Comparison of ENCODE assay signal across 27 cellular contexts in the genomic region with DNA sequence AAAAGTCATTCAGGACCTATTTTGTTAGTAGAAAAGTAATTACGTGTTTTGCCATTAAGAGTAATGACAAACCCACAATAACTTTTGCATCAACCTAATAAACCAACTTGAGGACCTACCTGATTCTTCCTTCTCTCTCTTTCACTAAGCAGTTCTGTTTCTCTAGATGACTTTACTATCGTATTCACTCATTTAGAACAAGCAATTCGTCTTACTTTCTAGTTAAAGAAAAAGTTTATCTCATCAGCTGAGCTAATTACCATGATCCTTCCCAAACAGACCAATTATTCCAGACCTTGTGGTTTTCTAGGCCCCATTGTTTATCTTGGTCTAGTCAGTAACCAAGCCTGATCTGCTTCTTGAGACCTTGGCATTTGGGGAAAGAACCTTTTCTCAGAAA. TPM values are rescaled to one million over a fixed set of nuclear protein-coding genes. Genes with fewer than 3 reads are reported as not detected.
A peak's percentile ranks its signal among the peaks of the same experiment; 100 is the strongest.
DNase-seq lines count a peak whose midpoint lies in the region; ATAC-seq, FAIRE-seq and TF ChIP-seq lines count a peak whose summit lies in the region.
"Had no signal": no experiment of that assay in that cellular context is flagged by ENCODE, and none has a peak within 500 bp of the region (broad histone marks: within the 10 kb centered on the region; RNA-seq: fewer than 3 reads in every experiment).

No MANE protein-coding gene starts in this region.

- no peaks in the 10 kb centered on the region for H4K20me1 ChIP-seq in smooth muscle cell (ENCODE audit: low read depth)
- H4K20me1 ChIP-seq: BLaER1 treated with 17β-estradiol and CSF1 and Interleukin-3, amounts not matched to agents 10 nM and 100 nM had no signal

- ATAC-seq in HG02678 (IDR thresholded peaks at IDR 0.05; ENCODE audit: unreplicated experiment) = peak; percentile 42
- no peak for ATAC-seq in activated CD4-positive, CD25-positive, alpha-beta regulatory T cell treated with anti-CD3 and anti-CD28 coated beads, Interleukin-2, amount 50 U/mL, for 24 hours
- ATAC-seq: A549, HCT116 had no signal

- peak overlapping the region; percentile 43 for H3K4me2 ChIP-seq in smooth muscle cell
- H3K4me2 ChIP-seq: A549; BLaER1 treated with 17β-estradiol and CSF1 and Interleukin-3, amounts not matched to agents 10 nM and 100 nM had no signal

- no peaks in the 10 kb centered on the region for H3K9me3 ChIP-seq in smooth muscle cell (replicated peaks; ENCODE audit: low read depth)
- H3K9me3 ChIP-seq: A549; BE2C; BLaER1 treated with 17β-estradiol and CSF1 and Interleukin-3, amounts not matched to agents 10 nM and 100 nM had no signal

- no peak overlapping the region for H3K4me3 ChIP-seq in smooth muscle cell
- H3K4me3 ChIP-seq: A549; BLaER1 treated with 17β-estradiol and CSF1 and Interleukin-3, amounts not matched to agents 10 nM and 100 nM; GM23248 had no signal

- no peaks in the 10 kb centered on the region for H3K27me3 ChIP-seq in smooth muscle cell (ENCODE audit: low read depth)
- H3K27me3 ChIP-seq: BE2C; BLaER1 treated with 17β-estradiol and CSF1 and Interleukin-3, amounts not matched to agents 10 nM and 100 nM had no signal

- 56% methylated on average over 3 of the region's 3 CpGs for WGBS in smooth muscle cell (ENCODE audit: low lambda C conversion rate)

- no peaks in the 10 kb centered on the region for H3K36me3 ChIP-seq in smooth muscle cell (ENCODE audit: low read depth)
- H3K36me3 ChIP-seq: BE2C; BLaER1 treated with 17β-estradiol and CSF1 and Interleukin-3, amounts not matched to agents 10 nM and 100 nM had no signal

- H3F3A ChIP-seq in smooth muscle cell (ENCODE audit: low read depth) = no peaks in the 10 kb centered on the region

- no peak overlapping the region for H3K9ac ChIP-seq in smooth muscle cell (ENCODE audit: low read depth)
- H3K9ac ChIP-seq: BLaER1 treated with 17β-estradiol and CSF1 and Interleukin-3, amounts not matched to agents 10 nM and 100 nM; GM23248 had no signal

- no peak overlapping the region for H3K27ac ChIP-seq in smooth muscle cell (ENCODE audit: low read depth)
- H3K27ac ChIP-seq: A549; BLaER1 treated with 17β-estradiol and CSF1 and Interleukin-3, amounts not matched to agents 10 nM and 100 nM; GM23248 had no signal

- TF ChIP-seq CTCF in smooth muscle cell (IDR thresholded peaks at IDR 0.05; ENCODE audit: borderline replicate concordance, insufficient read depth, poor library complexity, severe bottlenecking) = no peak

- no peaks in the 10 kb centered on the region for H3K4me1 ChIP-seq in smooth muscle cell (ENCODE audit: low read depth)
- H3K4me1 ChIP-seq: BE2C; BLaER1 treated with 17β-estradiol and CSF1 and Interleukin-3, amounts not matched to agents 10 nM and 100 nM had no signal

- peak; percentile 26 for DNase-seq in H4 (ENCODE audit: low spot score)
- peak; percentile 47 for DNase-seq in OCI-M1 (lab: John Stamatoyannopoulos, UW)
- no peak for DNase-seq in smooth muscle cell (lab: John Stamatoyannopoulos, UW; ENCODE audit: unreplicated experiment)
- DNase-seq in epidermal melanocyte (ENCODE audit: insufficient read length, low spot score) = no peak
- no peak for DNase-seq in HTR-8/SVneo (ENCODE audit: insufficient read length, low spot score)
- DNase-seq: 8988T; ACHN; AML-193; BE2C; Calu3; CD4-positive, alpha-beta T cell; COR-L47; DMS53; DMS79 treated with DMSO at 0.1 percent for 48 hours; GF-D8; GM23248; H9 had no signal

- peak overlapping the region; percentile 31 for H2AFZ ChIP-seq in smooth muscle cell (ENCODE audit: low read depth)
- H2AFZ ChIP-seq: GM23248 had no signal

- FAIRE-seq in HTR-8/SVneo (lab: Jason Lieb, UNC) = no peak
- FAIRE-seq: A549, GM12892, H1 had no signal

- no peaks in the 10 kb centered on the region for H3K79me2 ChIP-seq in smooth muscle cell (ENCODE audit: low read depth)

RNA-seq across cellular contexts. Expression of gene PRDM9, which starts 49.6 kb away (rescaled TPM):
- 0.02 TPM in 1 of 2 replicates, not detected in the other for total RNA-seq in H4 (2014; rRNA removed; shearing (Covaris generic))
- not detected in 2 replicates for total RNA-seq in smooth muscle cell
- not detected in 2 replicates for polyA plus RNA-seq in smooth muscle cell
- total RNA-seq: Calu3; CD4-positive, alpha-beta T cell; Daoy; G401; GM23248; H1; H9 had no signal
- polyA plus RNA-seq: A549, CD14-positive monocyte, GM23248, H1 had no signal

Comparison
In these comparisons a context has a peak if more than half of its experiments do, and no peak if none do; other contexts are left out.
1. DNase-seq: peak in H4 (single experiment) and OCI-M1 (single experiment); none in smooth muscle cell (single experiment), epidermal melanocyte (single experiment) and HTR-8/SVneo (single experiment).